In the genomic region with DNA sequence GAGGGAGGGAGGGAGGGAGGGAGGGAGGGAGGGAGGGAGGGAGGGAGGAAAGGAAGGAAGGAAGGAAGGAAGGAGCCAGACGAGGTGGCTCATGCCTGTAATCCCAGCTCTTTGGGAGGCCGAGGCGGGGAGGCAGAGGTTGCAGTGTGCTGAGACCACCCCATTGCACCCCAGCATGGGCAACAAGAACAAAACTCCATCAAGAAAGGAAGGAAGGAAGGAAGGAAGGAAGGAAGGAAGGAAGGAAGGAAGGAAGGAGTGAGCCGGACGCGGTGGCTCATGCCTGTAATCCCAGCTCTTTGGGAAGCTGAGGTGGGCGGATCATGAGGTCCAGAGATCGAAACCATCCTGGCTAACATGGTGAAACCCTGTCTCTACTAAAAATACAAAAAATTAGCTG, we compare ENCODE assay signal across 6 cellular contexts.
DNase-seq lines count a peak whose midpoint lies in the region; ATAC-seq and TF ChIP-seq lines count a peak whose summit lies in the region.
"Not testable (repeated sequence)": the region's sequence is repeated elsewhere in the genome, so short reads cannot be mapped to it uniquely, and the experiment has no call there.

No MANE protein-coding gene starts in this region.

- not testable (repeated sequence) for H3K9me3 Mint-ChIP-seq in activated CD4-positive, alpha-beta T cell treated with anti-CD3 and anti-CD28 coated beads for 36 hours (ENCODE audit: low read depth); activated T-cell treated with anti-CD3 and anti-CD28 coated beads, Interleukin-2, amount 50 U/mL, for 24 hours; activated naive CD4-positive, alpha-beta T cell treated with anti-CD3 and anti-CD28 coated beads for 36 hours; activated naive CD8-positive, alpha-beta T cell (ENCODE audit: low read depth); natural killer cell treated with Interleukin-12 subunit alpha and Interleukin-12 subunit beta and Interleukin-15 and Interleukin-18, amount 100 ng/mL, for 72 hours

- H3K27me3 Mint-ChIP-seq in activated CD4-positive, alpha-beta T cell treated with anti-CD3 and anti-CD28 coated beads for 36 hours; activated T-cell treated with anti-CD3 and anti-CD28 coated beads, Interleukin-2, amount 50 U/mL, for 24 hours; activated naive CD4-positive, alpha-beta T cell treated with anti-CD3 and anti-CD28 coated beads for 36 hours (ENCODE audit: low read depth); activated naive CD8-positive, alpha-beta T cell; natural killer cell treated with Interleukin-12 subunit alpha and Interleukin-12 subunit beta and Interleukin-15 and Interleukin-18, amount 100 ng/mL, for 72 hours: not testable (repeated sequence)

- H3K9me3 ChIP-seq in A673 (ENCODE audit: low read depth, low read length, poor library complexity, severe bottlenecking) = not testable (repeated sequence)

- H3K27ac ChIP-seq in A673 (ENCODE audit: low read depth, low read length, poor library complexity, severe bottlenecking) = peak overlapping the region; percentile 67

- CTCF ChIA-PET in A673 (lab: Charles Lee) = interaction anchor here (0.8 to 0.9 kb wide), 2 partner anchors 73 to 257 kb away, joined by 3 to 4 read pairs; no protein-coding TSS in a partner anchor
- CTCF ChIA-PET in activated CD4-positive, alpha-beta T cell treated with anti-CD3 and anti-CD28 coated beads for 36 hours (lab: Charles Lee); activated naive CD4-positive, alpha-beta T cell treated with anti-CD3 and anti-CD28 coated beads for 36 hours (lab: Charles Lee): not testable (repeated sequence)

- not testable (repeated sequence) for TF ChIP-seq CTCF in A673 (conservative IDR thresholded peaks at IDR 0.05; ENCODE audit: low read depth, low read length)

- H3K4me1 ChIP-seq in A673 (ENCODE audit: insufficient read depth, low read length, poor library complexity, severe bottlenecking) = not testable (repeated sequence)

- H3K4me3 ChIP-seq in A673 (ENCODE audit: low read depth, low read length, poor library complexity, severe bottlenecking) = not testable (repeated sequence)

- H3K27me3 ChIP-seq in A673 (replicated peaks; ENCODE audit: insufficient read depth, low read depth, low read length, poor library complexity) = not testable (repeated sequence)

- POLR2A ChIA-PET in A673 (lab: Charles Lee; ENCODE audit: low non-redundant PET) = interaction anchor here (0.6 to 0.7 kb wide), 3 partner anchors 291 to 686 kb away, joined by 5 to 37 read pairs (median 10); no protein-coding TSS in a partner anchor
- POLR2A ChIA-PET in activated CD4-positive, alpha-beta T cell treated with anti-CD3 and anti-CD28 coated beads for 36 hours (lab: Charles Lee) = interaction anchor here (1.0 to 1.7 kb wide), 2 partner anchors 308 to 449 kb away, joined by 3 to 8 read pairs; no protein-coding TSS in a partner anchor

- ATAC-seq in activated CD4-positive, alpha-beta T cell treated with anti-CD3 and anti-CD28 coated beads for 36 hours; natural killer cell treated with Interleukin-12 subunit alpha and Interleukin-12 subunit beta and Interleukin-15 and Interleukin-18, amount 100 ng/mL, for 72 hours: not testable (repeated sequence)

- H3K4me1 Mint-ChIP-seq in activated CD4-positive, alpha-beta T cell treated with anti-CD3 and anti-CD28 coated beads for 36 hours = peaks cover 23% of the 10 kb centered on the region
- H3K4me1 Mint-ChIP-seq in activated T-cell treated with anti-CD3 and anti-CD28 coated beads, Interleukin-2, amount 50 U/mL, for 24 hours (ENCODE audit: low read depth) = peaks cover 21% of the 10 kb centered on the region
- peaks cover 25% of the 10 kb centered on the region for H3K4me1 Mint-ChIP-seq in activated naive CD4-positive, alpha-beta T cell treated with anti-CD3 and anti-CD28 coated beads for 36 hours (ENCODE audit: low read depth)
- peaks cover 13% of the 10 kb centered on the region for H3K4me1 Mint-ChIP-seq in activated naive CD8-positive, alpha-beta T cell (ENCODE audit: low read depth)
- peaks cover 7 to 11% of the 10 kb centered on the region in 2 donors for H3K4me1 Mint-ChIP-seq in natural killer cell treated with Interleukin-12 subunit alpha and Interleukin-12 subunit beta and Interleukin-15 and Interleukin-18, amount 100 ng/mL, for 72 hours (ENCODE audit: low read depth in 2 of 2)

- H3K36me3 Mint-ChIP-seq in activated CD4-positive, alpha-beta T cell treated with anti-CD3 and anti-CD28 coated beads for 36 hours (ENCODE audit: low read depth); activated T-cell treated with anti-CD3 and anti-CD28 coated beads, Interleukin-2, amount 50 U/mL, for 24 hours (ENCODE audit: low read depth); activated naive CD4-positive, alpha-beta T cell treated with anti-CD3 and anti-CD28 coated beads for 36 hours (ENCODE audit: low read depth); activated naive CD8-positive, alpha-beta T cell; natural killer cell treated with Interleukin-12 subunit alpha and Interleukin-12 subunit beta and Interleukin-15 and Interleukin-18, amount 100 ng/mL, for 72 hours: not testable (repeated sequence)

- not testable (repeated sequence) for H3K4me3 Mint-ChIP-seq in activated CD4-positive, alpha-beta T cell treated with anti-CD3 and anti-CD28 coated beads for 36 hours; activated T-cell treated with anti-CD3 and anti-CD28 coated beads, Interleukin-2, amount 50 U/mL, for 24 hours; activated naive CD4-positive, alpha-beta T cell treated with anti-CD3 and anti-CD28 coated beads for 36 hours; activated naive CD8-positive, alpha-beta T cell; natural killer cell treated with Interleukin-12 subunit alpha and Interleukin-12 subunit beta and Interleukin-15 and Interleukin-18, amount 100 ng/mL, for 72 hours

- not testable (repeated sequence) for BruUV-seq in A673 (replicated peaks; lab: Mats Ljungman, UMichigan)

- H3K27ac Mint-ChIP-seq in activated CD4-positive, alpha-beta T cell treated with anti-CD3 and anti-CD28 coated beads for 36 hours = peak overlapping the region; percentile 91
- H3K27ac Mint-ChIP-seq in activated T-cell treated with anti-CD3 and anti-CD28 coated beads, Interleukin-2, amount 50 U/mL, for 24 hours = peak overlapping the region; percentile 97
- H3K27ac Mint-ChIP-seq in activated naive CD4-positive, alpha-beta T cell treated with anti-CD3 and anti-CD28 coated beads for 36 hours = peak overlapping the region; percentile 99
- H3K27ac Mint-ChIP-seq in activated naive CD8-positive, alpha-beta T cell = peak overlapping the region; percentile 81
- peak overlapping the region; percentile 60 to 84 for H3K27ac Mint-ChIP-seq in natural killer cell treated with Interleukin-12 subunit alpha and Interleukin-12 subunit beta and Interleukin-15 and Interleukin-18, amount 100 ng/mL, for 72 hours

- peak; percentile 82 for DNase-seq in A673 (ENCODE audit: low spot score)
- DNase-seq in activated CD4-positive, alpha-beta T cell treated with anti-CD3 and anti-CD28 coated beads for 36 hours; activated T-cell treated with anti-CD3 and anti-CD28 coated beads, Interleukin-2, amount 50 U/mL, for 24 hours; activated naive CD4-positive, alpha-beta T cell treated with anti-CD3 and anti-CD28 coated beads for 36 hours; natural killer cell treated with Interleukin-12 subunit alpha and Interleukin-12 subunit beta and Interleukin-15 and Interleukin-18, amount 100 ng/mL, for 72 hours (ENCODE audit: low spot score): not testable (repeated sequence)

- intact Hi-C loops in A673 (cut with micrococcal nuclease; ENCODE audit: unreplicated experiment) = loop anchor here (1.0 to 10.0 kb wide), 4 partner anchors 77 to 1280 kb away; no protein-coding TSS in a partner anchor
- intact Hi-C loops in activated CD4-positive, alpha-beta T cell treated with anti-CD3 and anti-CD28 coated beads for 36 hours (cut with DNase I, micrococcal nuclease) = loop anchor here (2.0 to 10.0 kb wide), 4 partner anchors 450 to 974 kb away; no protein-coding TSS in a partner anchor
- intact Hi-C loops in activated naive CD4-positive, alpha-beta T cell treated with anti-CD3 and anti-CD28 coated beads for 36 hours (cut with micrococcal nuclease) = loop anchor here (2.0 kb wide), 1 partner anchor 298 kb away; no protein-coding TSS in a partner anchor

- H3K36me3 ChIP-seq in A673 (ENCODE audit: insufficient read depth, low read length, poor library complexity, severe bottlenecking) = not testable (repeated sequence)
